Comparison of ENCODE assay signal across 8 cellular contexts in the genomic region with DNA sequence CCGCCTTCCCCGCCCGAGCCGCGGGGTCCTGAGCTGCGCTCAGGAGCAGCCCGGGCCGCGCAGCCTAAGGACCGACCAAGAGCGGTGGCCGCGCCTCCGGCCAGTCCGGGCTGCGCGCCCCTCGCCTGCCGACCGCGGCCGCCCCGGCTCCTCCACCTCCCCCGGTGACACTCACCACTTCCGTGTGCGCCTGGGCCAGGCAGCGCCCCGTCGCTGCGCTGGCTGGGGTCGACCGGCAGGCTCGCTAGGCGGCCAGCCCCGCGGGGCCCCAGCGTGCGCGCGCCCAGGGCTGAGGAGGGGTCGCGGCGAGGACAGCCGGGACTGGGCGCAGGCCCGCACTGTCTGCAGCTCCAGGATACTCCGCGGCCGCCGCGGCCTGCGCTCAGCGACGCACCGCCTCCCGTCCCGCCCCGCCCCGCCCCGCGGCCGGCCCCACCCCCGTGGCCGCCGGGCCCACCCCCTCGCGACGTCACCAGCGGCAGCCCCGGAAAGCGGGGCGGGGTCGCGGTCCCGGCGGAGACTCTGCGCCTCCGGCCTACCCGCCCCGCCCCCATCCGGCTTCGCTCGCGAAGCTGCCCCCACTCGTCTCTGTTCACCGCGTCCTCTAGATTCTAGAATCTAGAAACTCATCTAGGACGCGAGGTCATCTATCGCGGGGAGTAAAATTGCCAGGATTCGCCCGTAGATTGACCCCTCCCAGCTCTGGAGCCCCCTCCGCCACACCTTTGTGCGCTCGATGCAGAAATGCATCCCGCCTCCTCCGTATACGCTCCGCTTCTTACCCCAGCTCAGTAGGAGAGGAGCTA. TPM values are rescaled to one million over a fixed set of nuclear protein-coding genes. Genes with fewer than 3 reads are reported as not detected.
A peak's percentile ranks its signal among the peaks of the same experiment; 100 is the strongest.
DNase-seq lines count a peak whose midpoint lies in the region; ATAC-seq, FAIRE-seq and TF ChIP-seq lines count a peak whose summit lies in the region.

A gene (minus strand): TSS at position 392 of the 806 bp plus-strand sequence. CDS start 80,285 bp downstream, outside the sequence.

- intact Hi-C loops in dendritic cell treated with granulocyte-macrophage colony-stimulating factor and Interleukin-4, amounts not matched to agents 40 ng/mL and 50 ng/mL, for 4 days (cut with micrococcal nuclease): loop anchor here (1.0 to 5.0 kb wide), 2 partner anchors 36 to 76 kb away; no protein-coding TSS in a partner anchor
- intact Hi-C loops in HepG2 (cut with micrococcal nuclease; ENCODE audit: unreplicated experiment): loop anchor here (2.0 to 5.0 kb wide), 4 partner anchors 14 to 104 kb away; no protein-coding TSS in a partner anchor

- no peaks in the 10 kb centered on the region for H3K36me3 ChIP-seq in BJ (ENCODE audit: control insufficient read depth, insufficient read depth, low read length)
- no peaks in the 10 kb centered on the region for H3K36me3 ChIP-seq in HepG2 (replicated peaks in 1 of 2; ENCODE audit: control insufficient read depth in 1 of 2, insufficient read depth in 2 of 2, low read length in 2 of 2)

- in situ Hi-C loops in HepG2 (cut with HindIII; ENCODE audit: extremely low pct_ligation_motif_present, low pct_unique_long_range_greater_than_20kb): loop anchor here (10.0 kb wide), 1 partner anchor 72 kb away; no protein-coding TSS in a partner anchor

- peak within 1 kb of the TSS; percentile 78 for H3K27ac ChIP-seq in HepG2 (ENCODE audit: extremely low read length, insufficient read depth, low read length)

- TF ChIP-seq RAD21 in HepG2 (CRISPR knock-in tag; IDR thresholded peaks at IDR 0.05): peak; percentile 79

- no peaks in the 10 kb centered on the region for H3K9me3 Mint-ChIP-seq in dendritic cell treated with granulocyte-macrophage colony-stimulating factor and Interleukin-4, amounts not matched to agents 40 ng/mL and 50 ng/mL, for 4 days

- TF ChIP-seq CTCF in BJ (IDR thresholded peaks at IDR 0.05; ENCODE audit: insufficient read depth, low read depth, low read length) (no peak), HepG2 (CRISPR knock-in tag; IDR thresholded peaks at IDR 0.05) (no peak; the same call in 1 of the 2 replicates)

- H3K79me2 ChIP-seq in HepG2 (ENCODE audit: insufficient read depth, low read length): peaks cover 44% of the 10 kb centered on the region

- CTCF ChIA-PET in BJ (lab: Yijun Ruan, JAX) (interaction anchor here (0.7 to 1.1 kb wide), 6 partner anchors 13 to 242 kb away, joined by 3 read pairs; no protein-coding TSS in a partner anchor), HepG2 (lab: Yijun Ruan, JAX; ENCODE audit: low intra/inter-chr PET ratio, low total read pairs) (interaction anchor here (1.0 kb wide), 1 partner anchor 105 kb away, joined by 3 read pairs; no protein-coding TSS in a partner anchor)

- ATAC-seq in HG03378 (IDR thresholded peaks at IDR 0.05; ENCODE audit: unreplicated experiment) (peak; percentile 54), HepG2 (peak; percentile 89)

- peaks cover 13% of the 10 kb centered on the region; the same call in 1 of the 2 replicates for H4K20me1 ChIP-seq in HepG2 (ENCODE audit: insufficient read depth, low read length)

- peaks cover 12% of the 10 kb centered on the region for H3K27me3 Mint-ChIP-seq in dendritic cell treated with granulocyte-macrophage colony-stimulating factor and Interleukin-4, amounts not matched to agents 40 ng/mL and 50 ng/mL, for 4 days

- H3K36me3 Mint-ChIP-seq in dendritic cell treated with granulocyte-macrophage colony-stimulating factor and Interleukin-4, amounts not matched to agents 40 ng/mL and 50 ng/mL, for 4 days (ENCODE audit: low read depth): peaks cover 7% of the 10 kb centered on the region

- peak within 1 kb of the TSS; percentile 87 for H3K4me2 ChIP-seq in HepG2 (ENCODE audit: low read depth, low read length)

- H2AFZ ChIP-seq in HepG2 (ENCODE audit: low read length): peak within 1 kb of the TSS; percentile 85

- DNase-seq in BJ (ENCODE audit: low read depth): no peak
- peak; percentile 87 for DNase-seq in NCI-H510A (lab: John Stamatoyannopoulos, UW)
- peak; percentile 90 for DNase-seq in activated CD4-positive, alpha-beta T cell treated with anti-CD3 and anti-CD28 coated beads, Interleukin-2, amount 50 U/mL, for 1 hour
- peak; percentile 54 for DNase-seq in HepG2 (ENCODE audit: low spot score)
- DNase-seq in stimulated activated CD4-positive, alpha-beta T cell treated with anti-CD3 and anti-CD28 coated beads, Interleukin-2, amount 100 ng/mL, for 48 hours: peak; percentile 77 to 89

- no peaks in the 10 kb centered on the region for H3K27me3 ChIP-seq in BJ (ENCODE audit: control insufficient read depth, insufficient read depth, low read length)
- H3K27me3 ChIP-seq in HepG2 (ENCODE audit: control insufficient read depth in 1 of 2, insufficient read depth in 2 of 2, low read length in 2 of 2): peaks cover 0 to 3% of the 10 kb centered on the region in 2 experiments; a peak in 2 of 5 replicates

- 1% methylated on average over 21 of the region's 100 CpGs for WGBS in HepG2 (ENCODE audit: low lambda C conversion rate)

- peaks cover 54% of the 10 kb centered on the region for H3K4me1 Mint-ChIP-seq in dendritic cell treated with granulocyte-macrophage colony-stimulating factor and Interleukin-4, amounts not matched to agents 40 ng/mL and 50 ng/mL, for 4 days (ENCODE audit: low read depth)

- peak within 1 kb of the TSS; percentile 84 for H3K9ac ChIP-seq in HepG2 (ENCODE audit: insufficient read depth, low read depth, low read length)

- H3K4me3 Mint-ChIP-seq in dendritic cell treated with granulocyte-macrophage colony-stimulating factor and Interleukin-4, amounts not matched to agents 40 ng/mL and 50 ng/mL, for 4 days: peak within 1 kb of the TSS; percentile 88

- no peaks in the 10 kb centered on the region for H3K9me3 ChIP-seq in HepG2 (ENCODE audit: low read length)

- H3K27ac Mint-ChIP-seq in dendritic cell treated with granulocyte-macrophage colony-stimulating factor and Interleukin-4, amounts not matched to agents 40 ng/mL and 50 ng/mL, for 4 days: peak within 1 kb of the TSS; percentile 90

- TF ChIP-seq POLR2A in GM19193 (IDR thresholded peaks at IDR 0.05; ENCODE audit: extremely low read depth, insufficient read depth, insufficient read length) (peak; percentile 79), HepG2 (IDR thresholded peaks at IDR 0.05; ENCODE audit: insufficient read depth in 1 of 2, low read depth in 2 of 2, low read length in 2 of 2) (peak; percentile 79 to 94)

- H3K4me3 ChIP-seq in BJ (ENCODE audit: low read depth, low read length) (peak within 1 kb of the TSS; percentile 70), HepG2 (replicated peaks in 1 of 3; ENCODE audit: insufficient read depth in 1 of 3, low read depth in 2 of 3, low read length in 3 of 3) (peak within 1 kb of the TSS; percentile 86 to 100 (median 95))

- no TSS peak for BruUV-seq in HepG2 (replicated peaks; lab: Mats Ljungman, UMichigan)

- H3K4me1 ChIP-seq in HepG2 (ENCODE audit: insufficient read depth, low read length): peaks cover 53% of the 10 kb centered on the region

- no peak for FAIRE-seq in HepG2 (lab: Jason Lieb, UNC)

- TF ChIP-seq EP300 in HepG2 (IDR thresholded peaks at IDR 0.05; ENCODE audit: low read depth in 2 of 2, low read length in 2 of 2) (no peak), HepG2 (CRISPR knock-in tag; IDR thresholded peaks at IDR 0.05; ENCODE audit: borderline replicate concordance) (no peak)

- POLR2A ChIA-PET in BJ (lab: Charles Lee) (interaction anchor here (0.5 to 0.6 kb wide), 3 partner anchors 68 to 288 kb away, joined by 3 to 5 read pairs (median 3); no protein-coding TSS in a partner anchor), HepG2 (lab: Yijun Ruan, JAX) (interaction anchor here (0.9 to 2.4 kb wide), 12 partner anchors 10 to 221 kb away, joined by 3 to 9 read pairs (median 5); no protein-coding TSS in a partner anchor)

TF ChIP-seq in HepG2, 621 proteins besides CTCF, POLR2A, EP300 and RAD21 (continues in another document):
- TF ChIP-seq ZZZ3 (CRISPR knock-in tag; IDR thresholded peaks at IDR 0.05; ENCODE audit: borderline replicate concordance): no peak

RNA-seq across cellular contexts. Expression of the gene that starts here (rescaled TPM):
- 95.0 and 121 TPM in 2 replicates for polyA plus RNA-seq in BJ (2011; rRNA removed)
- polyA minus RNA-seq in BJ (2011; rRNA and poly(A)+ RNA removed): 110 and 124 TPM in 2 replicates
- 42.4 and 56.1 TPM in 2 replicates for total RNA-seq in HepG2 (2016; rRNA removed; fragmentation: Illumina TruSeq; extraction: Trizol)
- total RNA-seq in HepG2 (2016; cell fraction: cytosol; rRNA removed; fragmentation: Illumina TruSeq; extraction: Trizol; ENCODE audit: low read depth): 2.9 and 4.1 TPM in 2 replicates
- 41.5 and 53.4 TPM in 2 replicates for total RNA-seq in HepG2 (2016; cell fraction: insoluble cytoplasmic fraction; rRNA removed; fragmentation: Illumina TruSeq; extraction: Trizol)
- 15.3 and 15.6 TPM in 2 replicates for total RNA-seq in HepG2 (2016; cell fraction: membrane; rRNA removed; fragmentation: Illumina TruSeq; extraction: Trizol)
- total RNA-seq in HepG2 (2016; cell fraction: nucleus; rRNA removed; fragmentation: Illumina TruSeq; extraction: Trizol): 33.8 and 39.0 TPM in 2 replicates
- polyA plus RNA-seq in HepG2 (2011; rRNA removed): 23.9 and 24.5 TPM in 2 replicates
- polyA plus RNA-seq in HepG2 (2011; cell fraction: cytosol; rRNA removed): 18.5 and 23.4 TPM in 2 replicates
- 36.4 and 45.4 TPM in 2 replicates for polyA plus RNA-seq in HepG2 (2011; cell fraction: nucleus; rRNA removed)
- polyA plus RNA-seq in HepG2 (2012): 29.6 and 32.4 TPM in 2 replicates
- 1.1 and 1.5 TPM in 2 replicates for polyA plus RNA-seq in HepG2 (2016; cell fraction: cytosol; fragmentation: Illumina TruSeq; extraction: Trizol; ENCODE audit: low read depth)
- polyA plus RNA-seq in HepG2 (2016; cell fraction: insoluble cytoplasmic fraction; fragmentation: Illumina TruSeq; extraction: Trizol; ENCODE audit: low read depth): 43.4 and 45.7 TPM in 2 replicates
- 6.5 and 6.8 TPM in 2 replicates for polyA plus RNA-seq in HepG2 (2016; cell fraction: membrane; fragmentation: Illumina TruSeq; extraction: Trizol; ENCODE audit: low read depth)
- polyA plus RNA-seq in HepG2 (2016; cell fraction: nucleus; fragmentation: Illumina TruSeq; extraction: Trizol; ENCODE audit: insufficient read depth, low read depth): 26.3 and 30.9 TPM in 2 replicates
- 45.7 and 51.7 TPM in 2 replicates for polyA minus RNA-seq in HepG2 (2011; rRNA and poly(A)+ RNA removed; ENCODE audit: low replicate concordance)
- polyA minus RNA-seq in HepG2 (2011; cell fraction: cytosol; rRNA and poly(A)+ RNA removed): 37.3 and 37.5 TPM in 2 replicates
- 70.8 and 76.0 TPM in 2 replicates for polyA minus RNA-seq in HepG2 (2011; cell fraction: nucleus; rRNA and poly(A)+ RNA removed)
